9 cellular contexts compared by ENCODE assay signal in genomic region chr7:90629306-90629918, GRCh38. TPM values are rescaled to one million over a fixed set of nuclear protein-coding genes. Genes with fewer than 3 reads are reported as not detected.
DNase-seq lines count a peak whose midpoint lies in the region; ATAC-seq and TF ChIP-seq lines count a peak whose summit lies in the region.
"Had no signal": no experiment of that assay in that cellular context is flagged by ENCODE, and none has a peak within 500 bp of the region (broad histone marks: within the 10 kb centered on the region; RNA-seq: fewer than 3 reads in every experiment).

No MANE protein-coding gene starts in this region.

- POLR2A ChIA-PET in MCF 10A (lab: Yijun Ruan, JAX) = interaction anchor here (0.8 to 3.0 kb wide), 3 partner anchors 33 to 174 kb away, joined by 3 to 26 read pairs (median 6); partner anchors contain the start of gene CDK14

- H3K36me3 Mint-ChIP-seq in MCF 10A (ENCODE audit: insufficient read depth, unreplicated experiment) = no peaks in the 10 kb centered on the region

- no TSS peak for BruUV-seq in MCF 10A (replicated peaks; lab: Mats Ljungman, UMichigan)

- TF ChIP-seq CTCF in MCF 10A (IDR thresholded peaks at IDR 0.05; ENCODE audit: unreplicated experiment) = peak; percentile 51
- TF ChIP-seq CTCF in lower leg skin (IDR thresholded peaks at IDR 0.05) = no peak

- no peak overlapping the region for H3K4me3 ChIP-seq in lower leg skin (ENCODE audit: low read depth, poor library complexity, severe bottlenecking)
- H3K4me3 ChIP-seq: SJSA1 had no signal

- CTCF ChIA-PET in MCF 10A (lab: Yijun Ruan, JAX) = interaction anchor here (0.6 to 9.3 kb wide), 48 partner anchors 9 to 660 kb away, joined by 3 to 118 read pairs (median 4); partner anchors contain the start of gene CDK14

- H3K27me3 Mint-ChIP-seq in MCF 10A (ENCODE audit: insufficient read depth, unreplicated experiment) = no peaks in the 10 kb centered on the region

- no peak for TF ChIP-seq POLR2A in lower leg skin (IDR thresholded peaks at IDR 0.05)

- ATAC-seq in GM18868 (IDR thresholded peaks at IDR 0.05; ENCODE audit: unreplicated experiment) = peak; percentile 86
- peak; percentile 78 for ATAC-seq in HG03066 (IDR thresholded peaks at IDR 0.05; ENCODE audit: low read depth, unreplicated experiment)

- DNase-seq in COLO829 (ENCODE audit: low spot score) (peak; percentile 75), NCI-H524 treated with DMSO at 0.1 percent for 48 hours (lab: John Stamatoyannopoulos, UW) (peak; percentile 20), MCF 10A (ENCODE audit: unreplicated experiment) (peak; percentile 77), left kidney (ENCODE audit: low read depth, low spot score) (peak; percentile 63), lower leg skin (ENCODE audit: low spot score in 2 of 2) (no peak), UCSD-AML1 (lab: John Stamatoyannopoulos, UW; ENCODE audit: unreplicated experiment) (no peak)

- no peaks in the 10 kb centered on the region for H3K9me3 Mint-ChIP-seq in MCF 10A (ENCODE audit: unreplicated experiment)

- no peak overlapping the region for H3K27ac Mint-ChIP-seq in MCF 10A (ENCODE audit: low read depth, unreplicated experiment)

- H3K4me1 Mint-ChIP-seq in MCF 10A (ENCODE audit: insufficient read depth, unreplicated experiment) = peaks cover 20% of the 10 kb centered on the region

- intact Hi-C loops in MCF 10A (cut with micrococcal nuclease) (loop anchor here (1.0 kb wide), 4 partner anchors 32 to 405 kb away; no protein-coding TSS in a partner anchor), lower leg skin (cut with DNase I; ENCODE audit: low total_unique reads) (no loop called here)

- no peak overlapping the region for H3K4me3 Mint-ChIP-seq in MCF 10A (ENCODE audit: unreplicated experiment)

- 94 to 95% methylated on average over 6 of the region's 6 CpGs for WGBS in lower leg skin, 2 donors

RNA-seq across cellular contexts. Expression of gene CDK14, which starts 33.3 kb away (rescaled TPM):
- 21.2 and 32.0 TPM in 2 replicates for total RNA-seq in MCF 10A (2022)
- 10 to 100 TPM in 1 of 4 donors, 1 to 10 TPM in 3; 1.1 to 12.7 (median 5.8) TPM for total RNA-seq in lower leg skin

Comparison
In these comparisons a context has a peak if more than half of its experiments do, and no peak if none do; other contexts are left out.
1. DNase-seq: peak in COLO829 (single experiment), NCI-H524 treated with DMSO at 0.1 percent for 48 hours (single experiment), MCF 10A (single experiment) and left kidney (single experiment); none in lower leg skin (0 of 2) and UCSD-AML1 (single experiment).